Comparison of ENCODE assay signal across 15 cellular contexts in the genomic region with DNA sequence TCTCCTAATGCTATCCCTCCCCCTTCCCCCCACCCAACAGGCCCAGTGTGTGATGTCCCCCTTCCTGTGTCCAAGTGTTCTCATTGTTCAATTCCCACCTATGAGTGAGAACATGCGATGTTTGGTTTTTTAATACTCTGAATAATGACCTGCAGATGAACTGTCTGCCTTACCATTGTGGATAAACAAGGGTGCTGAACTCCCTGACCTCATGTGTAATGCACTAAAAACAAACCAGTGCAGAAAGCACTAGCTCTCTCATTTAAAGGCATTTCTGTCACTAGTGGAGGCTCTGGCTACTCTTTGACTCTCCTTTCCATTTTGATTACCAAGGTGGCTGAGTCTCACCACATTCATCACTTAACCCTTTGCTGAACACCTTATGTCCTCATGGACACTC. TPM values are rescaled to one million over a fixed set of nuclear protein-coding genes. Genes with fewer than 3 reads are reported as not detected.
"Had no signal": no experiment of that assay in that cellular context is flagged by ENCODE, and none has a peak within 500 bp of the region (broad histone marks: within the 10 kb centered on the region; RNA-seq: fewer than 3 reads in every experiment).

No MANE protein-coding gene starts in this region.

- DNase-seq: activated CD4-positive, alpha-beta T cell treated with anti-CD3 and anti-CD28 coated beads, Interleukin-2, amount 50 U/mL, for 1 hour; activated naive CD8-positive, alpha-beta T cell treated with anti-CD3 and anti-CD28 coated beads, Interleukin-2, amount 10 ng/mL, durations not matched to agents 7 days and 5 days; activated T-cell treated with anti-CD3 and anti-CD28 coated beads, Interleukin-2, amount 50 U/mL, for 72 hours; anterior cingulate cortex; effector CD8-positive, alpha-beta T cell; heart right ventricle; immature natural killer cell; left cardiac atrium; mammary epithelial cell; midbrain; stimulated activated CD4-positive, alpha-beta T cell treated with anti-CD3 and anti-CD28 coated beads, Interleukin-2, amount 100 ng/mL, for 48 hours; stomach; upper lobe of right lung had no signal

- H3K27me3 ChIP-seq: esophagus muscularis mucosa, heart right ventricle, stomach, upper lobe of right lung had no signal

- H3K4me3 ChIP-seq: esophagus muscularis mucosa, heart right ventricle, stomach, thoracic aorta, upper lobe of right lung had no signal

- H3K27ac ChIP-seq: esophagus muscularis mucosa, stomach, thoracic aorta, upper lobe of right lung had no signal

- H3K4me1 ChIP-seq: stomach had no signal

- H3K9me3 ChIP-seq: esophagus muscularis mucosa, stomach, thoracic aorta, upper lobe of right lung had no signal

- ATAC-seq: activated T-cell treated with anti-CD3 and anti-CD28 coated beads, Interleukin-2, amount 50 U/mL, for 72 hours; left cardiac atrium; upper lobe of right lung had no signal

- H3K36me3 ChIP-seq: esophagus muscularis mucosa, heart right ventricle, stomach, thoracic aorta, upper lobe of right lung had no signal

RNA-seq across cellular contexts. Expression of gene HSD11B1, which starts 28.1 kb away (rescaled TPM):
- total RNA-seq: activated naive CD8-positive, alpha-beta T cell treated with anti-CD3 and anti-CD28 coated beads, Interleukin-2, amount 10 ng/mL, durations not matched to agents 7 days and 5 days; mammary epithelial cell had no signal
